In the genomic region with DNA sequence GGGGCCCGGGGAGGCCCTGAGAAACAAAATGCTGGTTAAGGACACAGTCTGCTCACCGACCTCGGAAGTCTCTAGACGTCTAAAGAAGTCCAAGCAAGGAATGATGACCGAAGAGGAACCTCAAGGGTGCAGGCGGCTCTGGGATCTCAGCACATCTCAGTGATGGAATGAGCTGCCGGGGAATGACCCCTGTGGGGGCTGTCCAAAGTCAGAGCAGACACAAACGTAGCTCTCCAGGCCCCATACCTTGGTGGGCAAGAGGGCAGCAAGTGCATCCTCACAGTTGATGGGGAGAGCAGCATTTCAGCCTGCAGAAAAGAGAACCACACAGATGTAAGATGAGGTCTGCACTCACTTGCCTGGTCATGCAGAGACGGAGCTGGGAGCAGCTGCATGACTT, we compare ENCODE assay signal across 15 cellular contexts.
DNase-seq lines count a peak whose midpoint lies in the region; ATAC-seq and TF ChIP-seq lines count a peak whose summit lies in the region.
"Had no signal": no experiment of that assay in that cellular context is flagged by ENCODE, and none has a peak within 500 bp of the region (broad histone marks: within the 10 kb centered on the region; RNA-seq: fewer than 3 reads in every experiment).

No MANE protein-coding gene starts in this region.

- H3K27me3 Mint-ChIP-seq in naive B cell = peaks cover 0 to 8% (median 5%) of the 10 kb centered on the region in 3 donors
- no peaks in the 10 kb centered on the region for H3K27me3 Mint-ChIP-seq in type B pancreatic cell

- WGBS in adrenal gland, 4 donors = 55 to 73% (median 63%) methylated on average over 8 to 9 of the region's 9 CpGs

- H3K4me1 ChIP-seq in left ventricle myocardium inferior = peaks cover 75% of the 10 kb centered on the region
- H3K4me1 ChIP-seq in adrenal gland (replicated peaks in 1 of 2) = peaks cover 30 to 53% of the 10 kb centered on the region in 2 donors

- DNase-seq in left ventricle myocardium inferior = no peak
- no peak for DNase-seq in cardiac septum (ENCODE audit: low spot score)
- DNase-seq in adrenal gland = no peak
- DNase-seq in naive B cell = no peak
- no peak for DNase-seq in type B pancreatic cell (ENCODE audit: extremely low spot score, unreplicated experiment)
- DNase-seq in mucosa of gallbladder (ENCODE audit: low spot score) = no peak
- no peak for DNase-seq in central memory CD4-positive, alpha-beta T cell
- DNase-seq in posterior vena cava (ENCODE audit: low spot score) = no peak
- DNase-seq: activated B cell treated with CpG ODN at 0.5 μM for 24 hours, NCI-H1092, NCI-H446 had no signal

- H3K36me3 Mint-ChIP-seq in naive B cell (no peaks in the 10 kb centered on the region), type B pancreatic cell (no peaks in the 10 kb centered on the region)

- H3K9me3 Mint-ChIP-seq in naive B cell = peaks cover 0 to 2% (median 0%) of the 10 kb centered on the region in 7 donors
- no peaks in the 10 kb centered on the region for H3K9me3 Mint-ChIP-seq in type B pancreatic cell
- H3K9me3 Mint-ChIP-seq: activated B cell treated with CpG ODN at 0.5 μM for 24 hours; activated T-helper 1 cell treated with anti-CD3 and anti-CD28 coated beads, Interleukin-12 subunit alpha, Interleukin-12 subunit beta, Interleukin-2, Interleukin-4 antibody, amounts not matched to agents 30 ng/mL and 10 ng/mL and 1 ng/mL, durations not matched to agents 14 hours and 24 hours and 36 hours; central memory CD8-positive, alpha-beta T cell had no signal

- H3K4me1 Mint-ChIP-seq in naive B cell (peaks cover 15 to 42% (median 23%) of the 10 kb centered on the region in 3 donors), type B pancreatic cell (ENCODE audit: unreplicated experiment) (peaks cover 46% of the 10 kb centered on the region)

- intact Hi-C loops in left ventricle myocardium inferior (cut with micrococcal nuclease) = loop anchor here (10.0 kb wide), 1 partner anchor 123 kb away; no protein-coding TSS in a partner anchor
- intact Hi-C loops in cardiac septum (cut with DNase I) = loop anchor here (2.0 to 5.0 kb wide), 2 partner anchors 57 to 280 kb away; no protein-coding TSS in a partner anchor
- intact Hi-C loops in adrenal gland (cut with DNase I) = loop anchor here (5.0 to 10.0 kb wide), 3 partner anchors 113 to 285 kb away; no protein-coding TSS in a partner anchor
- intact Hi-C loops in posterior vena cava (cut with DNase I) = loop anchor here in 1 of 2 donors (10.0 kb wide), 1 partner anchor 277 kb away; no protein-coding TSS in a partner anchor

- no peaks in the 10 kb centered on the region for H3K27me3 ChIP-seq in left ventricle myocardium inferior (ENCODE audit: low read depth)
- H3K27me3 ChIP-seq in adrenal gland = no peaks in the 10 kb centered on the region
- H3K27me3 ChIP-seq: esophagus muscularis mucosa had no signal

- H3K4me3 Mint-ChIP-seq in naive B cell (peak overlapping the region in 7 of 8 donors; percentile 17 to 83 (median 62)), type B pancreatic cell (peak overlapping the region; percentile 74)
- H3K4me3 Mint-ChIP-seq: activated B cell treated with CpG ODN at 0.5 μM for 24 hours; central memory CD8-positive, alpha-beta T cell had no signal

- no peaks in the 10 kb centered on the region for H3K36me3 ChIP-seq in left ventricle myocardium inferior
- no peaks in the 10 kb centered on the region for H3K36me3 ChIP-seq in adrenal gland (replicated peaks in 1 of 2)
- H3K36me3 ChIP-seq: esophagus muscularis mucosa had no signal

- ATAC-seq in naive B cell (ENCODE audit: low read depth in 2 of 2) = no peak

- TF ChIP-seq CTCF in left ventricle myocardium inferior (IDR thresholded peaks at IDR 0.05; ENCODE audit: borderline replicate concordance) (no peak), adrenal gland (IDR thresholded peaks at IDR 0.05) (no peak), type B pancreatic cell (conservative IDR thresholded peaks at IDR 0.05) (no peak)

- no peak for TF ChIP-seq POLR2A in adrenal gland (IDR thresholded peaks at IDR 0.05)

- H3K9me3 ChIP-seq in left ventricle myocardium inferior (replicated peaks) (no peaks in the 10 kb centered on the region), adrenal gland (replicated peaks in 1 of 3) (no peaks in the 10 kb centered on the region)
- H3K9me3 ChIP-seq: esophagus muscularis mucosa had no signal

- H3K27ac ChIP-seq in left ventricle myocardium inferior (replicated peaks) = peak overlapping the region; percentile 70
- peak overlapping the region; percentile 47 to 89 (median 67) for H3K27ac ChIP-seq in adrenal gland

- H3K27ac Mint-ChIP-seq in naive B cell = peak overlapping the region in 2 of 6 donors; percentile 64 to 94
- H3K27ac Mint-ChIP-seq in type B pancreatic cell = peak overlapping the region; percentile 95
- H3K27ac Mint-ChIP-seq: activated B cell treated with CpG ODN at 0.5 μM for 24 hours; activated T-helper 1 cell treated with anti-CD3 and anti-CD28 coated beads, Interleukin-12 subunit alpha, Interleukin-12 subunit beta, Interleukin-2, Interleukin-4 antibody, amounts not matched to agents 30 ng/mL and 10 ng/mL and 1 ng/mL, durations not matched to agents 14 hours and 24 hours and 36 hours had no signal

- H3K4me3 ChIP-seq in left ventricle myocardium inferior (no peak overlapping the region), adrenal gland (no peak overlapping the region)
- H3K4me3 ChIP-seq: esophagus muscularis mucosa, GM12878 had no signal
